8 cellular contexts compared by ENCODE assay signal in the genomic region with DNA sequence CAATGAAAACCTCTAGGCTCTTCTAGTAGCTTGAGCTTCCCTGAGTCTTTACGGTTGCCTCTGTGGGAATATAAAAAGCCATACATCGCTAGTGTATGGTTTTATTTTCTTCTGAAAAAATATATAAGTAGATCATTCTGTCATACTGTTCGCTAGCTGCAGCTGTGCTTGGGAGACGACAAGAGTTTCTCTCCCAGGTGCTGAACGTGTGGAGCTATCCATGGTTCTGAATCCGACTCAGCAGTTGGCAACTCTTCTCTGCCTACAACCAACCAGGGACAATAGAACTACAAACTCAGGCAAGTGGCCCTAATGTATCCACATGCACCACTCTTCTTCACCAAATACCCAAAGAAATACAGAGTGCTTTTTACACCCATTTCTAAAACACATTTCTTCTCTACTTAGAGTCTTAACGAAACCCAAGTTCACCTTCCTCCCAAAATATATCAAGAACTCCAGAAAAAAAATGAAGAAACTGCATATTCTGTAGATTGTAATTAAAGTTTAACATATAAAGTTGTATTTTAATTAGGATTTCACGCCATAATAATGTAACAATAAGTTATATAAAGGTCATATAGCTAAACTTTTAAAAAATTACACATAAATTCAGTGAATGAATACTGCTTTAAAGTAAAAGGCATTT. TPM values are rescaled to one million over a fixed set of nuclear protein-coding genes. Genes with fewer than 3 reads are reported as not detected.
DNase-seq lines count a peak whose midpoint lies in the region; ATAC-seq and TF ChIP-seq lines count a peak whose summit lies in the region.

No MANE protein-coding gene starts in this region.

- CTCF ChIA-PET in WTC11 (lab: Charles Lee), result interaction anchor here (1.1 kb wide), 1 partner anchor 262 kb away, joined by 3 read pairs; no protein-coding TSS in a partner anchor

- H3K27ac Mint-ChIP-seq in WTC11, result no peak overlapping the region
- no peak overlapping the region for H3K27ac Mint-ChIP-seq in activated T-helper 17 cell treated with anti-CD3 and anti-CD28 coated beads, Interleukin-2, amount 50 U/mL, for 72 hours

- peaks cover 14% of the 10 kb centered on the region for H3K9me3 Mint-ChIP-seq in WTC11
- peaks cover 6% of the 10 kb centered on the region for H3K9me3 Mint-ChIP-seq in activated T-helper 17 cell treated with anti-CD3 and anti-CD28 coated beads, Interleukin-2, amount 50 U/mL, for 72 hours

- H3K4me1 Mint-ChIP-seq in WTC11, result peaks cover 20% of the 10 kb centered on the region
- no peaks in the 10 kb centered on the region for H3K4me1 Mint-ChIP-seq in activated T-helper 17 cell treated with anti-CD3 and anti-CD28 coated beads, Interleukin-2, amount 50 U/mL, for 72 hours

- peaks cover 39% of the 10 kb centered on the region for H3K27me3 Mint-ChIP-seq in WTC11 (ENCODE audit: low read depth)
- peaks cover 13% of the 10 kb centered on the region for H3K27me3 Mint-ChIP-seq in activated T-helper 17 cell treated with anti-CD3 and anti-CD28 coated beads, Interleukin-2, amount 50 U/mL, for 72 hours

- ATAC-seq in GM19351 (IDR thresholded peaks at IDR 0.05; ENCODE audit: unreplicated experiment) (peak; percentile 82), WTC11 (peak; percentile 63)
- no peak for ATAC-seq in activated T-helper 17 cell treated with anti-CD3 and anti-CD28 coated beads, Interleukin-2, amount 50 U/mL, for 72 hours (replicated peaks)

- POLR2A ChIA-PET in WTC11 (lab: Charles Lee), result no interaction called here

- no peaks in the 10 kb centered on the region for H3K36me3 Mint-ChIP-seq in WTC11
- H3K36me3 Mint-ChIP-seq in activated T-helper 17 cell treated with anti-CD3 and anti-CD28 coated beads, Interleukin-2, amount 50 U/mL, for 72 hours (ENCODE audit: low read depth), result no peaks in the 10 kb centered on the region

- TF ChIP-seq CTCF in WTC11 (IDR thresholded peaks at IDR 0.05), result no peak

- DNase-seq in D341Med (ENCODE audit: low spot score) (peak; percentile 10), HUDEP-2 (lab: John Stamatoyannopoulos, UW; ENCODE audit: unreplicated experiment in 76 of 76) (peak in 58 of 76 experiments; percentile 2 to 77 (median 34)), WTC11 (ENCODE audit: low spot score) (peak; percentile 84), glomerular visceral epithelial cell (ENCODE audit: extremely low spot score) (peak; percentile 80), smooth muscle cell of the brain vasculature (ENCODE audit: low read depth, low spot score) (peak; percentile 20)
- DNase-seq in stimulated activated CD4-positive, alpha-beta T cell treated with anti-CD3 and anti-CD28 coated beads, Interleukin-1b, Interleukin-23, amount 100 ng/mL, for 48 hours, result no peak

- peak overlapping the region; percentile 29 for H3K4me3 Mint-ChIP-seq in WTC11
- H3K4me3 Mint-ChIP-seq in activated T-helper 17 cell treated with anti-CD3 and anti-CD28 coated beads, Interleukin-2, amount 50 U/mL, for 72 hours, result no peak overlapping the region

TF ChIP-seq in WTC11, 78 proteins besides CTCF, POLR2A, EP300 and RAD21 (continues in another document):
- peak; percentile 99 for TF ChIP-seq ZNF232 (CRISPR knock-in tag; IDR thresholded peaks at IDR 0.05)
- peak; percentile 97 for TF ChIP-seq CREB1 (CRISPR knock-in tag; IDR thresholded peaks at IDR 0.05)
- TF ChIP-seq EMX1 (CRISPR knock-in tag; IDR thresholded peaks at IDR 0.05), result no peak
- peak; percentile 95; the same call in 1 of the 2 replicates for TF ChIP-seq KAT7 (CRISPR knock-in tag; IDR thresholded peaks at IDR 0.05; ENCODE audit: borderline replicate concordance)
- peak; percentile 93 for TF ChIP-seq CREM (CRISPR knock-in tag; IDR thresholded peaks at IDR 0.05)
- TF ChIP-seq, protein P1, sequence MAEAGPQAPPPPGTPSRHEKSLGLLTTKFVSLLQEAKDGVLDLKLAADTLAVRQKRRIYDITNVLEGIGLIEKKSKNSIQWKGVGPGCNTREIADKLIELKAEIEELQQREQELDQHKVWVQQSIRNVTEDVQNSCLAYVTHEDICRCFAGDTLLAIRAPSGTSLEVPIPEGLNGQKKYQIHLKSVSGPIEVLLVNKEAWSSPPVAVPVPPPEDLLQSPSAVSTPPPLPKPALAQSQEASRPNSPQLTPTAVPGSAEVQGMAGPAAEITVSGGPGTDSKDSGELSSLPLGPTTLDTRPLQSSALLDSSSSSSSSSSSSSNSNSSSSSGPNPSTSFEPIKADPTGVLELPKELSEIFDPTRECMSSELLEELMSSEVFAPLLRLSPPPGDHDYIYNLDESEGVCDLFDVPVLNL (CRISPR knock-in tag; IDR thresholded peaks at IDR 0.05; ENCODE audit: borderline replicate concordance, low read depth), result peak; percentile 97
- TF ChIP-seq ATF1 (CRISPR knock-in tag; IDR thresholded peaks at IDR 0.05), result peak; percentile 96
- peak; percentile 69; the same call in 1 of the 2 replicates for TF ChIP-seq ZNF423 (CRISPR knock-in tag; IDR thresholded peaks at IDR 0.05)
- peak; percentile 79 for TF ChIP-seq ZNF317 (CRISPR knock-in tag; IDR thresholded peaks at IDR 0.05; ENCODE audit: borderline replicate concordance, low read depth)
- TF ChIP-seq, protein P2, sequence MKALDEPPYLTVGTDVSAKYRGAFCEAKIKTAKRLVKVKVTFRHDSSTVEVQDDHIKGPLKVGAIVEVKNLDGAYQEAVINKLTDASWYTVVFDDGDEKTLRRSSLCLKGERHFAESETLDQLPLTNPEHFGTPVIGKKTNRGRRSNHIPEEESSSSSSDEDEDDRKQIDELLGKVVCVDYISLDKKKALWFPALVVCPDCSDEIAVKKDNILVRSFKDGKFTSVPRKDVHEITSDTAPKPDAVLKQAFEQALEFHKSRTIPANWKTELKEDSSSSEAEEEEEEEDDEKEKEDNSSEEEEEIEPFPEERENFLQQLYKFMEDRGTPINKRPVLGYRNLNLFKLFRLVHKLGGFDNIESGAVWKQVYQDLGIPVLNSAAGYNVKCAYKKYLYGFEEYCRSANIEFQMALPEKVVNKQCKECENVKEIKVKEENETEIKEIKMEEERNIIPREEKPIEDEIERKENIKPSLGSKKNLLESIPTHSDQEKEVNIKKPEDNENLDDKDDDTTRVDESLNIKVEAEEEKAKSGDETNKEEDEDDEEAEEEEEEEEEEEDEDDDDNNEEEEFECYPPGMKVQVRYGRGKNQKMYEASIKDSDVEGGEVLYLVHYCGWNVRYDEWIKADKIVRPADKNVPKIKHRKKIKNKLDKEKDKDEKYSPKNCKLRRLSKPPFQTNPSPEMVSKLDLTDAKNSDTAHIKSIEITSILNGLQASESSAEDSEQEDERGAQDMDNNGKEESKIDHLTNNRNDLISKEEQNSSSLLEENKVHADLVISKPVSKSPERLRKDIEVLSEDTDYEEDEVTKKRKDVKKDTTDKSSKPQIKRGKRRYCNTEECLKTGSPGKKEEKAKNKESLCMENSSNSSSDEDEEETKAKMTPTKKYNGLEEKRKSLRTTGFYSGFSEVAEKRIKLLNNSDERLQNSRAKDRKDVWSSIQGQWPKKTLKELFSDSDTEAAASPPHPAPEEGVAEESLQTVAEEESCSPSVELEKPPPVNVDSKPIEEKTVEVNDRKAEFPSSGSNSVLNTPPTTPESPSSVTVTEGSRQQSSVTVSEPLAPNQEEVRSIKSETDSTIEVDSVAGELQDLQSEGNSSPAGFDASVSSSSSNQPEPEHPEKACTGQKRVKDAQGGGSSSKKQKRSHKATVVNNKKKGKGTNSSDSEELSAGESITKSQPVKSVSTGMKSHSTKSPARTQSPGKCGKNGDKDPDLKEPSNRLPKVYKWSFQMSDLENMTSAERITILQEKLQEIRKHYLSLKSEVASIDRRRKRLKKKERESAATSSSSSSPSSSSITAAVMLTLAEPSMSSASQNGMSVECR (CRISPR knock-in tag; IDR thresholded peaks at IDR 0.05; ENCODE audit: borderline replicate concordance), result peak; percentile 100
- TF ChIP-seq, protein P3, sequence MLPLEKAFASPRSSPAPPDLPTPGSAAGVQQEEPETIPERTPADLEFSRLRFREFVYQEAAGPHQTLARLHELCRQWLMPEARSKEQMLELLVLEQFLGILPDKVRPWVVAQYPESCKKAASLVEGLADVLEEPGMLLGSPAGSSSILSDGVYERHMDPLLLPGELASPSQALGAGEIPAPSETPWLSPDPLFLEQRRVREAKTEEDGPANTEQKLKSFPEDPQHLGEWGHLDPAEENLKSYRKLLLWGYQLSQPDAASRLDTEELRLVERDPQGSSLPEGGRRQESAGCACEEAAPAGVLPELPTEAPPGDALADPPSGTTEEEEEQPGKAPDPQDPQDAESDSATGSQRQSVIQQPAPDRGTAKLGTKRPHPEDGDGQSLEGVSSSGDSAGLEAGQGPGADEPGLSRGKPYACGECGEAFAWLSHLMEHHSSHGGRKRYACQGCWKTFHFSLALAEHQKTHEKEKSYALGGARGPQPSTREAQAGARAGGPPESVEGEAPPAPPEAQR (CRISPR knock-in tag; IDR thresholded peaks at IDR 0.05), result peak; percentile 91
- TF ChIP-seq, protein P4, sequence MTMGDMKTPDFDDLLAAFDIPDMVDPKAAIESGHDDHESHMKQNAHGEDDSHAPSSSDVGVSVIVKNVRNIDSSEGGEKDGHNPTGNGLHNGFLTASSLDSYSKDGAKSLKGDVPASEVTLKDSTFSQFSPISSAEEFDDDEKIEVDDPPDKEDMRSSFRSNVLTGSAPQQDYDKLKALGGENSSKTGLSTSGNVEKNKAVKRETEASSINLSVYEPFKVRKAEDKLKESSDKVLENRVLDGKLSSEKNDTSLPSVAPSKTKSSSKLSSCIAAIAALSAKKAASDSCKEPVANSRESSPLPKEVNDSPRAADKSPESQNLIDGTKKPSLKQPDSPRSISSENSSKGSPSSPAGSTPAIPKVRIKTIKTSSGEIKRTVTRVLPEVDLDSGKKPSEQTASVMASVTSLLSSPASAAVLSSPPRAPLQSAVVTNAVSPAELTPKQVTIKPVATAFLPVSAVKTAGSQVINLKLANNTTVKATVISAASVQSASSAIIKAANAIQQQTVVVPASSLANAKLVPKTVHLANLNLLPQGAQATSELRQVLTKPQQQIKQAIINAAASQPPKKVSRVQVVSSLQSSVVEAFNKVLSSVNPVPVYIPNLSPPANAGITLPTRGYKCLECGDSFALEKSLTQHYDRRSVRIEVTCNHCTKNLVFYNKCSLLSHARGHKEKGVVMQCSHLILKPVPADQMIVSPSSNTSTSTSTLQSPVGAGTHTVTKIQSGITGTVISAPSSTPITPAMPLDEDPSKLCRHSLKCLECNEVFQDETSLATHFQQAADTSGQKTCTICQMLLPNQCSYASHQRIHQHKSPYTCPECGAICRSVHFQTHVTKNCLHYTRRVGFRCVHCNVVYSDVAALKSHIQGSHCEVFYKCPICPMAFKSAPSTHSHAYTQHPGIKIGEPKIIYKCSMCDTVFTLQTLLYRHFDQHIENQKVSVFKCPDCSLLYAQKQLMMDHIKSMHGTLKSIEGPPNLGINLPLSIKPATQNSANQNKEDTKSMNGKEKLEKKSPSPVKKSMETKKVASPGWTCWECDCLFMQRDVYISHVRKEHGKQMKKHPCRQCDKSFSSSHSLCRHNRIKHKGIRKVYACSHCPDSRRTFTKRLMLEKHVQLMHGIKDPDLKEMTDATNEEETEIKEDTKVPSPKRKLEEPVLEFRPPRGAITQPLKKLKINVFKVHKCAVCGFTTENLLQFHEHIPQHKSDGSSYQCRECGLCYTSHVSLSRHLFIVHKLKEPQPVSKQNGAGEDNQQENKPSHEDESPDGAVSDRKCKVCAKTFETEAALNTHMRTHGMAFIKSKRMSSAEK (CRISPR knock-in tag; IDR thresholded peaks at IDR 0.05; ENCODE audit: borderline replicate concordance), result no peak

RNA-seq across cellular contexts. Expression of a gene that starts 2.2 kb away (rescaled TPM):
- total RNA-seq in WTC11 (2021), result 0.80 to 1.4 TPM (median 1.0 TPM) in 3 replicates
- not detected for total RNA-seq in activated T-helper 17 cell treated with anti-CD3 and anti-CD28 coated beads, Interleukin-2, amount 50 U/mL, for 72 hours
